In the genomic region with DNA sequence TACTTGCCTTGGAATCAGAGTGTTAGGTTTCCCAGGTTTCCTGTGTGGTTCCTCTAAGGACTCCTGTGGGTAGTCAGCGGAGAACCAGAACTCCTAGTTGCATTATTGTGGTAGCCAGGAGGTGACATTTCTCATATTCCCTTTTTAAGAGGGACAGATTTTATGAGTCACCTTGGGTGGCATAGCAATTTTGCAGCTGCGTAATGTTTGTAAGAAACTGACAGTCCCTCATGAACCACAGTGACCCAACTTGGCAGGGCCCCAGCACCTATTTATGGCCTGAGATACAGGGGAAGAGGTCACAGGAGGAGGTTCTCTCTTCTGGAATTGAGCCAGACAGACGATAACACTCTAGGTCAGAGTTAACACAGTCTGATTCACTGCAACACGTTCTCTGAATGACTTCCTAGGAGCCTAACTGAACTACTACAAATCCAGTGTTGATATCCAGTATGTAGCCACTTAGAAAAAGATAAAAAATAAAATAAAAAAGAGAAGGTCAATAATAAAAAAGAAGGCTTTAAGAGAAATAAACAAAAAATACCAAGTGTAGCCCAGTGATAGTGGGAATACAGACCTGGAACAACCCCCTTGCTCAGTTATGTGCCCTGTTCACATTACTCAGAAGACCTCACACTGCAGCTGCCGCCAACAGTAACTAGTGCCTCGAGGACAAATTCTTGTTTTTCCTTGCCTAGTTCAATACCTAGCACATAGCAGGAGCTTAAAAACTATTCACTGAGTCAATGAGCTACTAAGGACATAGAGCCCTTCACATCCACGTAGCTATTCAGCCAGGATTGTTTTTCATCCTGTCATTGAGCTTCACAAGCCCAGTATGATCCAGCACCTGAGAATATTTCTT, we compare ENCODE assay signal across 8 cellular contexts. TPM values are rescaled to one million over a fixed set of nuclear protein-coding genes. Genes with fewer than 3 reads are reported as not detected.
DNase-seq lines count a peak whose midpoint lies in the region; ATAC-seq and TF ChIP-seq lines count a peak whose summit lies in the region.

No MANE protein-coding gene starts in this region.

- no peaks in the 10 kb centered on the region for H3K79me2 ChIP-seq in smooth muscle cell (ENCODE audit: low read depth)

- peak in 3 of 9 donors; percentile 28 to 35 (median 31) for TF ChIP-seq CTCF in heart right ventricle (IDR thresholded peaks at IDR 0.05)
- no peak for TF ChIP-seq CTCF in smooth muscle cell (IDR thresholded peaks at IDR 0.05; ENCODE audit: borderline replicate concordance, insufficient read depth, poor library complexity, severe bottlenecking)
- TF ChIP-seq CTCF in prostate gland (IDR thresholded peaks at IDR 0.05) = no peak

- no peak overlapping the region for H3K9ac ChIP-seq in smooth muscle cell (ENCODE audit: low read depth)

- no peaks in the 10 kb centered on the region for H3K36me3 ChIP-seq in heart right ventricle
- H3K36me3 ChIP-seq in smooth muscle cell (ENCODE audit: low read depth) = no peaks in the 10 kb centered on the region
- H3K36me3 ChIP-seq in prostate gland = no peaks in the 10 kb centered on the region

- peak overlapping the region in 9 of 10 donors; percentile 29 to 87 (median 85) for H3K27ac ChIP-seq in heart right ventricle
- H3K27ac ChIP-seq in smooth muscle cell (ENCODE audit: low read depth) = peak overlapping the region; percentile 28
- H3K27ac ChIP-seq in prostate gland = no peak overlapping the region

- peaks cover 5% of the 10 kb centered on the region for H4K20me1 ChIP-seq in smooth muscle cell (ENCODE audit: low read depth)

- ATAC-seq in HG02610 (IDR thresholded peaks at IDR 0.05; ENCODE audit: unreplicated experiment) = peak; percentile 91
- peak; percentile 86 to 96 (median 94) for ATAC-seq in heart right ventricle

- H2AFZ ChIP-seq in smooth muscle cell (ENCODE audit: low read depth) = no peak overlapping the region

- peaks cover 5 to 74% (median 23%) of the 10 kb centered on the region in 9 donors for H3K4me1 ChIP-seq in heart right ventricle
- peaks cover 7% of the 10 kb centered on the region for H3K4me1 ChIP-seq in smooth muscle cell (ENCODE audit: low read depth)
- no peaks in the 10 kb centered on the region for H3K4me1 ChIP-seq in prostate gland (replicated peaks)

- no peak for TF ChIP-seq POLR2A in prostate gland (IDR thresholded peaks at IDR 0.05)

- DNase-seq in activated CD4-positive, alpha-beta T cell treated with anti-CD3 and anti-CD28 coated beads for 48 hours = peak; percentile 58
- no peak for DNase-seq in activated CD4-positive, alpha-beta T cell treated with anti-CD3 and anti-CD28 coated beads for 1 hour
- DNase-seq in NAMALWA (ENCODE audit: low spot score) (peak; percentile 94), UCSD-AML1 (lab: John Stamatoyannopoulos, UW; ENCODE audit: unreplicated experiment) (peak; percentile 37), heart right ventricle (peak; percentile 92 to 95), smooth muscle cell (lab: John Stamatoyannopoulos, UW; ENCODE audit: unreplicated experiment) (no peak), prostate gland (ENCODE audit: low spot score) (no peak)

- no peaks in the 10 kb centered on the region for H3K27me3 ChIP-seq in heart right ventricle
- no peaks in the 10 kb centered on the region for H3K27me3 ChIP-seq in smooth muscle cell (ENCODE audit: low read depth)
- H3K27me3 ChIP-seq in prostate gland (replicated peaks; ENCODE audit: insufficient read depth) = no peaks in the 10 kb centered on the region

- no peak overlapping the region for H3K4me3 ChIP-seq in heart right ventricle
- H3K4me3 ChIP-seq in smooth muscle cell = no peak overlapping the region
- H3K4me3 ChIP-seq in prostate gland = no peak overlapping the region

- 13 to 15% methylated on average over 7 of the region's 7 CpGs for WGBS in heart right ventricle, 2 donors
- 18% methylated on average over 7 of the region's 7 CpGs for WGBS in smooth muscle cell (ENCODE audit: low lambda C conversion rate)
- WGBS in prostate gland = 29% methylated on average over 7 of the region's 7 CpGs

- peaks cover 18% of the 10 kb centered on the region for H3F3A ChIP-seq in smooth muscle cell (ENCODE audit: low read depth)

- H3K9me3 ChIP-seq in heart right ventricle (peaks cover 0 to 6% (median 0%) of the 10 kb centered on the region in 11 donors), smooth muscle cell (replicated peaks; ENCODE audit: low read depth) (no peaks in the 10 kb centered on the region), prostate gland (no peaks in the 10 kb centered on the region)

- intact Hi-C loops in heart right ventricle (cut with DNase I) = loop anchor here in 7 of 10 donors (2.0 to 10.0 kb wide), 5 partner anchors 36 to 74 kb away; a partner anchor contains a TSS
- intact Hi-C loops in prostate gland (cut with DNase I) = no loop called here

- peak overlapping the region; percentile 60 for H3K4me2 ChIP-seq in smooth muscle cell

RNA-seq across cellular contexts. Expression of a gene that starts 50.7 kb away (rescaled TPM):
- total RNA-seq in heart right ventricle = 100 to 1,000 TPM; 114 to 153 (median 140) TPM
- polyA plus RNA-seq in heart right ventricle = 10 to 100 TPM; 17.9 to 23.0 TPM
- total RNA-seq in smooth muscle cell = 25.2 and 37.5 TPM in 2 replicates
- 14.1 and 20.0 TPM in 2 replicates for polyA plus RNA-seq in smooth muscle cell
- total RNA-seq in prostate gland = 10 to 100 TPM in 1 of 2 donors, 1 to 10 TPM in 1; 8.9 to 12.8 TPM

Comparison
In these comparisons a context has a peak if more than half of its experiments do, and no peak if none do; other contexts are left out.
1. DNase-seq: peak in activated CD4-positive, alpha-beta T cell treated with anti-CD3 and anti-CD28 coated beads for 48 hours (single experiment), NAMALWA (single experiment), UCSD-AML1 (single experiment) and heart right ventricle (2 of 2); none in activated CD4-positive, alpha-beta T cell treated with anti-CD3 and anti-CD28 coated beads for 1 hour (single experiment), smooth muscle cell (single experiment) and prostate gland (single experiment).
2. H3K27ac ChIP-seq: peak in heart right ventricle (9 of 10) and smooth muscle cell (single experiment); none in prostate gland (0 of 2).